23 cellular contexts compared by ENCODE assay signal in genomic region chr1:171758011-171758410, GRCh38. TPM values are rescaled to one million over a fixed set of nuclear protein-coding genes. Genes with fewer than 3 reads are reported as not detected.
A peak's percentile ranks its signal among the peaks of the same experiment; 100 is the strongest.
DNase-seq lines count a peak whose midpoint lies in the region; ATAC-seq, FAIRE-seq and TF ChIP-seq lines count a peak whose summit lies in the region.
"Had no signal": no experiment of that assay in that cellular context is flagged by ENCODE, and none has a peak within 500 bp of the region (broad histone marks: within the 10 kb centered on the region; RNA-seq: fewer than 3 reads in every experiment).

No MANE protein-coding gene starts in this region.

- no peaks in the 10 kb centered on the region for H3K9me3 ChIP-seq in right cardiac atrium (ENCODE audit: control insufficient read depth, low read length)
- H3K9me3 ChIP-seq in K562 (replicated peaks; ENCODE audit: control insufficient read depth, insufficient read depth, low read depth, low read length) = 0 out of 2 replicates have a peak, but pooled peaks cover 4% of the 10 kb centered on the region
- H3K9me3 ChIP-seq: BE2C had no signal

- H3K36me3 Mint-ChIP-seq in mesothelial cell of epicardium = no peaks in the 10 kb centered on the region
- H3K36me3 Mint-ChIP-seq: CD4-positive, CD25-positive, alpha-beta regulatory T cell; CD8-positive, alpha-beta memory T cell had no signal

- H3K4me3 Mint-ChIP-seq in mesothelial cell of epicardium = no peak overlapping the region
- no peak overlapping the region for H3K4me3 Mint-ChIP-seq in stimulated activated naive CD8-positive, alpha-beta T cell treated with anti-CD3 and anti-CD28 coated beads, Interleukin-15, amount 100 ng/mL, for 72 hours
- H3K4me3 Mint-ChIP-seq: CD4-positive, CD25-positive, alpha-beta regulatory T cell; CD8-positive, alpha-beta memory T cell; H9 had no signal

- no peaks in the 10 kb centered on the region for H4K20me1 ChIP-seq in K562 (replicated peaks; ENCODE audit: control insufficient read depth, insufficient read depth, low read length)

- ATAC-seq in Right ventricle myocardium superior (ENCODE audit: poor library complexity) (peak; percentile 45), right cardiac atrium (no peak), K562 (no peak), HG02623 (IDR thresholded peaks at IDR 0.05; ENCODE audit: unreplicated experiment) (no peak)
- ATAC-seq in stimulated activated naive CD8-positive, alpha-beta T cell treated with anti-CD3 and anti-CD28 coated beads, Interleukin-15, amount 100 ng/mL, for 72 hours = no peak
- ATAC-seq: GM12878 had no signal

- no peak for DNase-seq in Right ventricle myocardium superior
- DNase-seq in right cardiac atrium = no peak
- no peak for DNase-seq in K562 (ENCODE audit: extremely low read depth in 1 of 4, low spot score in 3 of 4)
- DNase-seq in epithelial cell of esophagus (ENCODE audit: low read depth) = peak; percentile 42
- no peak for DNase-seq in mesothelial cell of epicardium (ENCODE audit: low spot score in 2 of 2, unreplicated experiment in 2 of 2)
- no peak for DNase-seq in stimulated activated naive CD8-positive, alpha-beta T cell treated with anti-CD3 and anti-CD28 coated beads, Interleukin-15, amount 100 ng/mL, for 72 hours
- DNase-seq: ACHN; BE2C; C1 segment of cervical spinal cord; CD4-positive, CD25-positive, alpha-beta regulatory T cell; CD8-positive, alpha-beta memory T cell; COR-L47; DMS 273 treated with DMSO at 0.1 percent for 48 hours; DMS53; DND-41; EL; H9 had no signal

- TF ChIP-seq CTCF in K562 (IDR thresholded peaks at IDR 0.05 in 2 of 3, conservative IDR thresholded peaks at IDR 0.05 in 1 of 3; ENCODE audit: insufficient read depth in 2 of 3, low read depth in 1 of 3, low read length in 3 of 3) (no peak), epithelial cell of esophagus (IDR thresholded peaks at IDR 0.05; ENCODE audit: insufficient read depth, low read depth, low read length, missing control alignments) (no peak), mesothelial cell of epicardium (IDR thresholded peaks at IDR 0.05; ENCODE audit: unreplicated experiment) (no peak)

- no peak overlapping the region for H3K27ac ChIP-seq in right cardiac atrium (ENCODE audit: low read length)
- no peak overlapping the region; the same call in 2 of the 3 replicates for H3K27ac ChIP-seq in K562 (ENCODE audit: extremely low read depth, low read depth, low read length)
- H3K27ac ChIP-seq: HL-60 had no signal

- POLR2A ChIA-PET in K562 (lab: Yijun Ruan, JAX) = no interaction called here

- CTCF ChIA-PET in K562 (lab: Yijun Ruan, JAX; ENCODE audit: low intra/inter-chr PET ratio) = no interaction called here

- peaks cover 25% of the 10 kb centered on the region for H3K9me3 Mint-ChIP-seq in mesothelial cell of epicardium
- no peaks in the 10 kb centered on the region for H3K9me3 Mint-ChIP-seq in stimulated activated naive CD8-positive, alpha-beta T cell treated with anti-CD3 and anti-CD28 coated beads, Interleukin-15, amount 100 ng/mL, for 72 hours
- H3K9me3 Mint-ChIP-seq: CD4-positive, CD25-positive, alpha-beta regulatory T cell; CD8-positive, alpha-beta memory T cell had no signal

- H3K9me1 ChIP-seq in K562 (ENCODE audit: control insufficient read depth, insufficient read depth, low read length) = no peaks in the 10 kb centered on the region

- H3K36me3 ChIP-seq in K562 (ENCODE audit: control insufficient read depth, insufficient read depth, low read length) = no peaks in the 10 kb centered on the region
- H3K36me3 ChIP-seq: BE2C had no signal

- H3K4me1 ChIP-seq in right cardiac atrium (ENCODE audit: control insufficient read depth, insufficient read depth, low read length) (no peaks in the 10 kb centered on the region), K562 (replicated peaks in 1 of 2; ENCODE audit: control insufficient read depth in 2 of 2, insufficient read depth in 2 of 2, low read length in 2 of 2) (peaks cover 31 to 45% of the 10 kb centered on the region in 2 experiments)
- H3K4me1 ChIP-seq: BE2C had no signal

- no peak for TF ChIP-seq EP300 in K562 (IDR thresholded peaks at IDR 0.05; ENCODE audit: low read length)

- intact Hi-C loops in Right ventricle myocardium superior (cut with DNase I) (no loop called here), right cardiac atrium (cut with DNase I) (no loop called here), K562 (cut with micrococcal nuclease) (no loop called here)

- in situ Hi-C loops in K562 (cut with MboI) = no loop called here

- TF ChIP-seq RAD21 in K562 (CRISPR knock-in tag; conservative IDR thresholded peaks at IDR 0.05 in 1 of 2, IDR thresholded peaks at IDR 0.05 in 1 of 2) = no peak

- no peak overlapping the region for H3K4me2 ChIP-seq in K562 (ENCODE audit: insufficient read depth, low read length)

- no peak for FAIRE-seq in K562 (lab: Jason Lieb, UNC)
- FAIRE-seq: A204.1, GM19239, H1 had no signal

- TF ChIP-seq POLR2A in K562 (conservative IDR thresholded peaks at IDR 0.05) = no peak

- no peak overlapping the region for H3K4me3 ChIP-seq in right cardiac atrium (ENCODE audit: low read length)
- H3K4me3 ChIP-seq in K562 = no peak overlapping the region
- H3K4me3 ChIP-seq in epithelial cell of esophagus (ENCODE audit: low read length) = no peak overlapping the region
- H3K4me3 ChIP-seq: GM12878 had no signal

- H2AFZ ChIP-seq in K562 (ENCODE audit: low read depth, low read length) = peak overlapping the region; percentile 50

- peak overlapping the region; percentile 66 for H3K27ac Mint-ChIP-seq in mesothelial cell of epicardium
- H3K27ac Mint-ChIP-seq in stimulated activated naive CD8-positive, alpha-beta T cell treated with anti-CD3 and anti-CD28 coated beads, Interleukin-15, amount 100 ng/mL, for 72 hours = no peak overlapping the region
- H3K27ac Mint-ChIP-seq: CD4-positive, CD25-positive, alpha-beta regulatory T cell; CD8-positive, alpha-beta memory T cell; H9 had no signal

- peaks cover 13% of the 10 kb centered on the region for H3K4me1 Mint-ChIP-seq in mesothelial cell of epicardium
- no peaks in the 10 kb centered on the region for H3K4me1 Mint-ChIP-seq in stimulated activated naive CD8-positive, alpha-beta T cell treated with anti-CD3 and anti-CD28 coated beads, Interleukin-15, amount 100 ng/mL, for 72 hours
- H3K4me1 Mint-ChIP-seq: CD4-positive, CD25-positive, alpha-beta regulatory T cell; CD8-positive, alpha-beta memory T cell had no signal

- no peaks in the 10 kb centered on the region for H3K79me2 ChIP-seq in K562 (ENCODE audit: control insufficient read depth, insufficient read depth, low read length)

- no peaks in the 10 kb centered on the region for H3K27me3 ChIP-seq in right cardiac atrium (ENCODE audit: control insufficient read depth, insufficient read depth)
- no peaks in the 10 kb centered on the region for H3K27me3 ChIP-seq in K562 (ENCODE audit: control insufficient read depth in 2 of 2, insufficient read depth in 2 of 2, low read length in 2 of 2)

- H3K9ac ChIP-seq in K562 (ENCODE audit: insufficient read depth in 1 of 2, low read depth in 2 of 2, low read length in 2 of 2) = no peak overlapping the region; a peak in 1 of 4 replicates

- H3K27me3 Mint-ChIP-seq in mesothelial cell of epicardium (ENCODE audit: low read depth) = peaks cover 3% of the 10 kb centered on the region
- peaks cover 17% of the 10 kb centered on the region for H3K27me3 Mint-ChIP-seq in stimulated activated naive CD8-positive, alpha-beta T cell treated with anti-CD3 and anti-CD28 coated beads, Interleukin-15, amount 100 ng/mL, for 72 hours

- BruUV-seq in K562 (replicated peaks; lab: Mats Ljungman, UMichigan) = no TSS peak

RNA-seq across cellular contexts. Expression of gene VAMP4, which starts 16.1 kb away (rescaled TPM):
- total RNA-seq in Right ventricle myocardium superior (12.1 TPM), right cardiac atrium (10 to 100 TPM in 1 of 4 donors, 1 to 10 TPM in 3; 9.3 to 11.1 (median 9.7) TPM), K562 (2014; rRNA removed) (5.1 and 6.5 TPM in 2 replicates), K562 (2014; rRNA removed; fragmentation: Illumina TruSeq; extraction: Trizol) (12.3 and 14.7 TPM in 2 replicates), K562 (2015; rRNA removed; fragmentation: Illumina TruSeq; extraction: Trizol) (10.0 and 11.1 TPM in 2 replicates), K562 (2021) (12.3 and 13.7 TPM in 2 replicates), mesothelial cell of epicardium (8.1 to 8.5 TPM (median 8.4 TPM) in 3 replicates)
- polyA plus RNA-seq in right cardiac atrium (5.9 TPM), K562 (2011; rRNA removed) (12.5 and 21.4 TPM in 2 replicates), K562 (2014; fragmentation: Illumina TruSeq; extraction: Trizol) (12.4 and 14.0 TPM in 2 replicates), K562 (2014; fragmentation: Nextera tagmentation; extraction: Ambion mirVana) (1 to 10 TPM; 3.3 to 4.1 TPM), K562 (2014; rRNA removed) (11.4 and 11.9 TPM in 2 replicates)
- 3.1 and 14.9 TPM in 2 replicates for total RNA-seq in K562 (2011; cell fraction: chromatin; rRNA removed; ENCODE audit: low replicate concordance)
- total RNA-seq in K562 (2011; cell fraction: nucleolus; rRNA removed) = 2.2 and 2.4 TPM in 2 replicates
- total RNA-seq in K562 (2011; cell fraction: nucleoplasm; rRNA removed) = 6.6 and 16.6 TPM in 2 replicates
- polyA plus RNA-seq in K562 (2011; cell fraction: cytosol; rRNA removed) = 2.5 and 4.6 TPM in 2 replicates
- 10.3 and 12.6 TPM in 2 replicates for polyA plus RNA-seq in K562 (2011; cell fraction: nucleus; rRNA removed)
- polyA plus RNA-seq in K562 (2012) = 12.7 and 15.1 TPM in 2 replicates
- polyA minus RNA-seq in K562 (2011; rRNA and poly(A)+ RNA removed) = 11.1 and 11.3 TPM in 2 replicates
- polyA minus RNA-seq in K562 (2011; cell fraction: cytosol; rRNA and poly(A)+ RNA removed) = 7.7 and 8.4 TPM in 2 replicates
- polyA minus RNA-seq in K562 (2011; cell fraction: nucleus; rRNA and poly(A)+ RNA removed) = 4.6 and 7.4 TPM in 2 replicates

RNA-seq across cellular contexts. Expression of gene METTL13, which starts 23.4 kb away (rescaled TPM):
- 16.8 TPM for total RNA-seq in Right ventricle myocardium superior
- total RNA-seq in right cardiac atrium = 10 to 100 TPM; 11.4 to 19.9 (median 14.2) TPM
- polyA plus RNA-seq in right cardiac atrium = 9.6 TPM
- total RNA-seq in K562 (2011; cell fraction: chromatin; rRNA removed; ENCODE audit: low replicate concordance) = 47.4 and 58.7 TPM in 2 replicates
- 46.6 and 59.0 TPM in 2 replicates for total RNA-seq in K562 (2011; cell fraction: nucleolus; rRNA removed)
- total RNA-seq in K562 (2011; cell fraction: nucleoplasm; rRNA removed) = 42.7 and 43.7 TPM in 2 replicates
- 49.3 and 65.1 TPM in 2 replicates for total RNA-seq in K562 (2014; rRNA removed)
- total RNA-seq in K562 (2014; rRNA removed; fragmentation: Illumina TruSeq; extraction: Trizol) = 46.2 and 51.9 TPM in 2 replicates
- total RNA-seq in K562 (2015; rRNA removed; fragmentation: Illumina TruSeq; extraction: Trizol) = 50.5 and 54.9 TPM in 2 replicates
- 54.9 and 62.0 TPM in 2 replicates for total RNA-seq in K562 (2021)
- 53.5 and 70.9 TPM in 2 replicates for polyA plus RNA-seq in K562 (2011; rRNA removed)
- polyA plus RNA-seq in K562 (2011; cell fraction: cytosol; rRNA removed) = 49.3 and 54.9 TPM in 2 replicates
- polyA plus RNA-seq in K562 (2011; cell fraction: nucleus; rRNA removed) = 39.0 and 45.5 TPM in 2 replicates
- 35.2 and 62.5 TPM in 2 replicates for polyA plus RNA-seq in K562 (2012)
- polyA plus RNA-seq in K562 (2014; fragmentation: Illumina TruSeq; extraction: Trizol) = 61.3 and 78.9 TPM in 2 replicates
- 10 to 100 TPM; 18.9 to 23.4 TPM for polyA plus RNA-seq in K562 (2014; fragmentation: Nextera tagmentation; extraction: Ambion mirVana)
- 55.2 and 59.7 TPM in 2 replicates for polyA plus RNA-seq in K562 (2014; rRNA removed)
- 75.6 and 111 TPM in 2 replicates for polyA minus RNA-seq in K562 (2011; rRNA and poly(A)+ RNA removed)
- 36.8 and 46.1 TPM in 2 replicates for polyA minus RNA-seq in K562 (2011; cell fraction: cytosol; rRNA and poly(A)+ RNA removed)
- polyA minus RNA-seq in K562 (2011; cell fraction: nucleus; rRNA and poly(A)+ RNA removed) = 26.3 and 31.2 TPM in 2 replicates
- total RNA-seq in mesothelial cell of epicardium = 27.4 to 32.5 TPM (median 30.2 TPM) in 3 replicates
